Comparison of ENCODE assay signal across 25 cellular contexts in the genomic region with DNA sequence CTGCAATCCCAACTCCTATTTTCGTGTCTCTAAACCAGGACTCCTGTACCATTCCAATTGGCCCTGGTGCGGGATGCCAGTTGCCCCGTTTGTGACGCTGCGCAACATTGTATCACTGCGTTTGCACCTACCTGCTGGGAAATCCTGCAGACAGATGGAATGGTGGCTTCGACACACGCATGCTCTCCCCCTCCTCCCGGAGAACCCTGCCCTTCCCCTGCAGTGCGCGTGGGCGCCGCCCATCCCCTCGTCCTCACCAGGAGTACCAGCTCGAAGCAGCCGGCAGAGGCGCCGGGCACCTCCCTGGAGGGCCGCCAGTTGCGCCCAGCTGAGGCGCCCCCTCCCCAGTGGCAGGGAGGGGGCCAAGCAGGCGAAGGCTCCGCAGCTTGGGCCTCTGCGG. TPM values are rescaled to one million over a fixed set of nuclear protein-coding genes. Genes with fewer than 3 reads are reported as not detected.
DNase-seq lines count a peak whose midpoint lies in the region; ATAC-seq, FAIRE-seq and TF ChIP-seq lines count a peak whose summit lies in the region.
"Had no signal": no experiment of that assay in that cellular context is flagged by ENCODE, and none has a peak within 500 bp of the region (broad histone marks: within the 10 kb centered on the region; RNA-seq: fewer than 3 reads in every experiment).

No MANE protein-coding gene starts in this region.

- H3K27me3 ChIP-seq in A673 (replicated peaks; ENCODE audit: insufficient read depth, low read depth, low read length, poor library complexity) (peaks cover 83% of the 10 kb centered on the region), GM23338 (ENCODE audit: insufficient read depth) (peaks cover 61% of the 10 kb centered on the region), ectodermal cell (ENCODE audit: control insufficient read depth, insufficient read depth, low read length, poor library complexity, severe bottlenecking) (peaks cover 62% of the 10 kb centered on the region), right lobe of liver (peaks cover 0 to 35% of the 10 kb centered on the region in 2 donors), small intestine (ENCODE audit: control insufficient read depth in 2 of 2, insufficient read depth in 2 of 2, low read length in 2 of 2) (peaks cover 4 to 5% of the 10 kb centered on the region in 2 donors)

- peak overlapping the region; percentile 86 for H3K4me2 ChIP-seq in GM23338
- H3K4me2 ChIP-seq: smooth muscle cell had no signal

- intact Hi-C loops in A673 (cut with micrococcal nuclease; ENCODE audit: unreplicated experiment) = no loop called here
- intact Hi-C loops in right lobe of liver (cut with DNase I) = no loop called here

- peak; percentile 21 for ATAC-seq in GM23338
- no peak for ATAC-seq in right lobe of liver
- ATAC-seq: activated CD4-positive, alpha-beta T cell treated with anti-CD3 and anti-CD28 coated beads for 36 hours; left colon; naive thymus-derived CD8-positive, alpha-beta T cell; Right ventricle myocardium inferior; stimulated activated naive CD8-positive, alpha-beta T cell treated with anti-CD3 and anti-CD28 coated beads, Interleukin-15, Interleukin-2, amounts not matched to agents 100 U/mL and 50 U/mL, for 24 hours had no signal

- peaks cover 41% of the 10 kb centered on the region for H3K27me3 Mint-ChIP-seq in GM23338 (ENCODE audit: insufficient read depth, low read depth, poor library complexity)

- no peaks in the 10 kb centered on the region for H3K36me3 ChIP-seq in A673 (ENCODE audit: insufficient read depth, low read length, poor library complexity, severe bottlenecking)
- H3K36me3 ChIP-seq in GM23338 (ENCODE audit: insufficient read depth) = no peaks in the 10 kb centered on the region
- no peaks in the 10 kb centered on the region for H3K36me3 ChIP-seq in ectodermal cell (ENCODE audit: control insufficient read depth, insufficient read depth, low read length)
- H3K36me3 ChIP-seq in right lobe of liver = no peaks in the 10 kb centered on the region
- no peaks in the 10 kb centered on the region for H3K36me3 ChIP-seq in small intestine (ENCODE audit: control insufficient read depth in 2 of 2, insufficient read depth in 2 of 2, low read length in 2 of 2)
- H3K36me3 ChIP-seq: HAP-1, tibial nerve had no signal

- peaks cover 44% of the 10 kb centered on the region for H3K4me1 Mint-ChIP-seq in GM23338

- H3K9me3 Mint-ChIP-seq in GM23338 = no peaks in the 10 kb centered on the region
- H3K9me3 Mint-ChIP-seq: CD4-positive, alpha-beta T cell had no signal

- H3K27ac ChIP-seq in A673 (ENCODE audit: low read depth, low read length, poor library complexity, severe bottlenecking) (no peak overlapping the region), GM23338 (ENCODE audit: low read depth) (no peak overlapping the region), ectodermal cell (ENCODE audit: insufficient read depth, low read depth, low read length, poor library complexity, severe bottlenecking) (no peak overlapping the region), right lobe of liver (no peak overlapping the region), small intestine (ENCODE audit: low read depth in 1 of 2, low read length in 1 of 2) (no peak overlapping the region)
- H3K27ac ChIP-seq: tibial nerve had no signal

- POLR2A ChIA-PET in A673 (lab: Charles Lee; ENCODE audit: low non-redundant PET) = no interaction called here

- FAIRE-seq in small intestine (lab: Jason Lieb, UNC) = no peak
- FAIRE-seq: colon had no signal

- no peak overlapping the region for H2AFZ ChIP-seq in GM23338

- no peaks in the 10 kb centered on the region for H3K9me2 ChIP-seq in GM23338 (ENCODE audit: insufficient read depth)

- H3K4me1 ChIP-seq in A673 (ENCODE audit: insufficient read depth, low read length, poor library complexity, severe bottlenecking) (no peaks in the 10 kb centered on the region), GM23338 (ENCODE audit: insufficient read depth) (peaks cover 43% of the 10 kb centered on the region), ectodermal cell (ENCODE audit: control insufficient read depth, insufficient read depth, low read length) (peaks cover 6% of the 10 kb centered on the region), right lobe of liver (no peaks in the 10 kb centered on the region), small intestine (ENCODE audit: control insufficient read depth in 2 of 2, insufficient read depth in 1 of 2, low read depth in 1 of 2, low read length in 1 of 2) (no peaks in the 10 kb centered on the region)
- H3K4me1 ChIP-seq: HAP-1 had no signal

- TF ChIP-seq POLR2A in right lobe of liver (IDR thresholded peaks at IDR 0.05) = no peak

- H3K4me3 ChIP-seq in A673 (ENCODE audit: low read depth, low read length, poor library complexity, severe bottlenecking) (peak overlapping the region; percentile 43), GM23338 (peak overlapping the region; percentile 63), ectodermal cell (ENCODE audit: insufficient read depth, low read depth, low read length) (peak overlapping the region; percentile 20), right lobe of liver (no peak overlapping the region), small intestine (ENCODE audit: low read depth in 1 of 2, low read length in 2 of 2) (no peak overlapping the region)
- H3K4me3 ChIP-seq: HAP-1, smooth muscle cell, tibial nerve had no signal

- H3K27ac Mint-ChIP-seq in GM23338 = no peak overlapping the region
- H3K27ac Mint-ChIP-seq: activated CD4-positive, alpha-beta T cell treated with anti-CD3 and anti-CD28 coated beads for 36 hours; activated naive CD8-positive, alpha-beta T cell; CD4-positive, alpha-beta T cell; naive thymus-derived CD8-positive, alpha-beta T cell had no signal

- H3K9me3 ChIP-seq in A673 (ENCODE audit: low read depth, low read length, poor library complexity, severe bottlenecking) (no peaks in the 10 kb centered on the region), ectodermal cell (ENCODE audit: control insufficient read depth, low read length) (no peaks in the 10 kb centered on the region), right lobe of liver (no peaks in the 10 kb centered on the region), small intestine (ENCODE audit: control insufficient read depth, low read depth) (no peaks in the 10 kb centered on the region)
- H3K9me3 ChIP-seq: HAP-1, tibial nerve had no signal

- no peaks in the 10 kb centered on the region; the same call in 2 of the 3 replicates for H3K36me3 Mint-ChIP-seq in GM23338 (ENCODE audit: low read depth)
- H3K36me3 Mint-ChIP-seq: activated naive CD8-positive, alpha-beta T cell had no signal

- no TSS peak for BruUV-seq in A673 (replicated peaks; lab: Mats Ljungman, UMichigan)

- no peaks in the 10 kb centered on the region for H3F3A ChIP-seq in GM23338 (replicated peaks; ENCODE audit: low read depth)

- no peaks in the 10 kb centered on the region for H3K79me2 ChIP-seq in GM23338 (replicated peaks; ENCODE audit: insufficient read depth)

- peak overlapping the region; percentile 84 for H3K4me3 Mint-ChIP-seq in GM23338
- H3K4me3 Mint-ChIP-seq: activated CD4-positive, alpha-beta T cell treated with anti-CD3 and anti-CD28 coated beads for 36 hours; activated naive CD8-positive, alpha-beta T cell; CD4-positive, alpha-beta T cell had no signal

- TF ChIP-seq CTCF in A673 (conservative IDR thresholded peaks at IDR 0.05; ENCODE audit: low read depth, low read length) (no peak; the same call in 1 of the 2 replicates), GM23338 (conservative IDR thresholded peaks at IDR 0.05; ENCODE audit: low read depth in 2 of 2) (no peak), right lobe of liver (IDR thresholded peaks at IDR 0.05) (no peak)

- H4K20me1 ChIP-seq in GM23338 (replicated peaks; ENCODE audit: insufficient read depth) = no peaks in the 10 kb centered on the region

- 0 to 1% methylated on average over 24 of the region's 24 CpGs for WGBS in ectodermal cell, 2 experiments
- WGBS in right lobe of liver (ENCODE audit: insufficient coverage, low coverage, low lambda C conversion rate, missing lambda C conversion rate) = 31% methylated on average over 9 of the region's 24 CpGs
- whole genome bisulfite sequencing in small intestine, 3 donors = 2 to 40% (median 10%) methylated on average over 20 to 24 of the region's 24 CpGs

- CTCF ChIA-PET in A673 (lab: Charles Lee) = no interaction called here

- DNase-seq in A673 (ENCODE audit: low spot score) (no peak), GM23338 (ENCODE audit: low spot score) (peak; percentile 36), islet precursor cell (peak; percentile 56), LoVo (ENCODE audit: low spot score) (no peak), right lobe of liver (no peak), small intestine (no peak), ureter (ENCODE audit: low spot score) (no peak)
- DNase-seq: activated CD4-positive, alpha-beta T cell treated with anti-CD3 and anti-CD28 coated beads for 36 hours; CD4-positive, alpha-beta T cell; DND-41; left colon; naive thymus-derived CD8-positive, alpha-beta T cell; NCI-H1105 treated with DMSO at 0.1 percent for 48 hours; NCI-H2081 treated with DMSO at 0.1 percent for 48 hours; NCI-H524; stimulated activated CD4-positive, alpha-beta T cell treated with anti-CD3 and anti-CD28 coated beads, Interleukin-2, amount 100 ng/mL, for 48 hours; stimulated activated naive CD8-positive, alpha-beta T cell treated with anti-CD3 and anti-CD28 coated beads, Interleukin-15, Interleukin-2, amounts not matched to agents 100 U/mL and 50 U/mL, for 24 hours had no signal

TF ChIP-seq in GM23338, 12 proteins besides CTCF, POLR2A, EP300 and RAD21 (continues in another document):
- no peak for TF ChIP-seq CREB1 (CRISPR knock-in tag; IDR thresholded peaks at IDR 0.05; ENCODE audit: low read depth)

RNA-seq across cellular contexts. Expression of gene DGKK, which starts 1.4 kb away (rescaled TPM):
- 9.6 and 10.8 TPM in 2 replicates for total RNA-seq in A673 (2021)
- total RNA-seq in GM23338 (2014; rRNA removed; shearing (Covaris generic)) = 8.1 and 8.9 TPM in 2 replicates
- polyA plus RNA-seq in GM23338 (2016; fragmentation: Nextera tagmentation; extraction: Ambion mirVana) = 2.1 TPM in 2 replicates
- polyA plus RNA-seq in ectodermal cell (2013, experiment 1 of 4) = 1.00 TPM
- polyA plus RNA-seq in ectodermal cell (2013, experiment 2 of 4) = 0.55 TPM
- polyA plus RNA-seq in ectodermal cell (2013, experiment 3 of 4) = 0.48 TPM
- 0.53 TPM for polyA plus RNA-seq in ectodermal cell (2013, experiment 4 of 4)
- under 1 TPM in 1 of 6 experiments, not detected in 5; 0.02 TPM for total RNA-seq in right lobe of liver
- not detected for polyA plus RNA-seq in small intestine
- total RNA-seq in ureter = not detected
- total RNA-seq: activated CD4-positive, alpha-beta T cell treated with anti-CD3 and anti-CD28 coated beads for 36 hours; CD4-positive, alpha-beta T cell; left colon; mesenteric fat pad; naive thymus-derived CD8-positive, alpha-beta T cell; Right ventricle myocardium inferior; smooth muscle cell; tibial nerve had no signal
- polyA plus RNA-seq: smooth muscle cell had no signal

Comparison
In these comparisons a context has a peak if more than half of its experiments do, and no peak if none do; other contexts are left out.
1. DNase-seq: peak in GM23338 (single experiment) and islet precursor cell (single experiment); none in A673 (single experiment), LoVo (single experiment), right lobe of liver (0 of 3), small intestine (single experiment) and ureter (single experiment).
2. H3K4me3 ChIP-seq: peak in A673 (single experiment), GM23338 (single experiment) and ectodermal cell (single experiment); none in right lobe of liver (0 of 3) and small intestine (0 of 2).